8 cellular contexts compared by ENCODE assay signal in genomic region chr6:31157543-31158139, GRCh38. TPM values are rescaled to one million over a fixed set of nuclear protein-coding genes. Genes with fewer than 3 reads are reported as not detected.
DNase-seq lines count a peak whose midpoint lies in the region; ATAC-seq, FAIRE-seq and TF ChIP-seq lines count a peak whose summit lies in the region.

Gene CCHCR1, minus strand, starts transcription at chr6:31157802. Its CDS starts 202 bp downstream, at chr6:31157600.

- peak within 1 kb of the TSS; percentile 73 for H3K4me3 ChIP-seq in parathyroid adenoma (ENCODE audit: low read depth, low read length)

- H3K79me2 ChIP-seq in parathyroid adenoma = no peaks in the 10 kb centered on the region

- H2AFZ ChIP-seq in parathyroid adenoma = peak within 1 kb of the TSS; percentile 94

- H3K9ac ChIP-seq in parathyroid adenoma = peak within 1 kb of the TSS; percentile 63

- no peaks in the 10 kb centered on the region for H3K27me3 ChIP-seq in parathyroid adenoma (ENCODE audit: control insufficient read depth, insufficient read depth, low read length)

- no peaks in the 10 kb centered on the region for H3K36me3 ChIP-seq in parathyroid adenoma (ENCODE audit: control insufficient read depth, insufficient read depth, low read length)

- H3K4me3 Mint-ChIP-seq in T-cell = peak within 1 kb of the TSS; percentile 82 to 90 (median 88)

- CTCF ChIA-PET in T-cell (lab: Charles Lee) = interaction anchor here in 1 of 2 donors (0.8 to 1.9 kb wide), 3 partner anchors 39 to 1020 kb away, joined by 3 to 10 read pairs (median 6); no protein-coding TSS in a partner anchor

- peaks cover 24 to 32% (median 27%) of the 10 kb centered on the region in 3 donors for H3K4me1 Mint-ChIP-seq in T-cell

- peak within 1 kb of the TSS; percentile 37 for H3K27ac ChIP-seq in parathyroid adenoma

- POLR2A ChIA-PET in T-cell (lab: Charles Lee) = no interaction called here

- no peak for FAIRE-seq in frontal cortex (lab: Jason Lieb, UNC)

- H3K36me3 Mint-ChIP-seq in T-cell = peaks cover 22% of the 10 kb centered on the region

- H3K9me3 ChIP-seq in parathyroid adenoma (ENCODE audit: control insufficient read depth, low read length) = no peaks in the 10 kb centered on the region

- ATAC-seq in T-cell (replicated peaks in 1 of 4) = peak in 3 of 4 experiments; percentile 13 to 36 (median 29)

- DNase-seq in NCI-H2227 (lab: John Stamatoyannopoulos, UW; ENCODE audit: unreplicated experiment) (peak; percentile 33), NCI-H2227 treated with DMSO at 0.1 percent for 48 hours (lab: John Stamatoyannopoulos, UW) (no peak), T-cell (no peak), frontal cortex (ENCODE audit: low spot score in 2 of 2) (peak; percentile 41 to 50), DMS153 (lab: John Stamatoyannopoulos, UW) (no peak), HUDEP-2 (lab: John Stamatoyannopoulos, UW; ENCODE audit: unreplicated experiment in 76 of 76) (no peak)
- DNase-seq in NK-92 treated with Interleukin-12 subunit alpha and Interleukin-12 subunit beta, amount 100 ng/mL, for 24 hours (lab: John Stamatoyannopoulos, UW) = no peak

- H3K27me3 Mint-ChIP-seq in T-cell = no peaks in the 10 kb centered on the region

- no peaks in the 10 kb centered on the region for H3K9me3 Mint-ChIP-seq in T-cell

- H3K27ac Mint-ChIP-seq in T-cell = peak within 1 kb of the TSS; percentile 77 to 84

- no peak for TF ChIP-seq CTCF in parathyroid adenoma (IDR thresholded peaks at IDR 0.05)

- peaks cover 3% of the 10 kb centered on the region for H3K4me1 ChIP-seq in parathyroid adenoma

- H3K4me2 ChIP-seq in parathyroid adenoma (ENCODE audit: low read length) = peak within 1 kb of the TSS; percentile 81

RNA-seq across cellular contexts. Expression of gene CCHCR1, which starts in this region (rescaled TPM):
- total RNA-seq in T-cell (10 to 100 TPM; 20.7 to 38.6 (median 28.1) TPM), frontal cortex (5.7 TPM)

Comparison
In these comparisons a context has a peak if more than half of its experiments do, and no peak if none do; other contexts are left out.
1. DNase-seq: peak in NCI-H2227 (single experiment) and frontal cortex (2 of 2); none in NCI-H2227 treated with DMSO at 0.1 percent for 48 hours (single experiment), T-cell (0 of 34), DMS153 (single experiment), HUDEP-2 (0 of 76) and NK-92 treated with Interleukin-12 subunit alpha and Interleukin-12 subunit beta, amount 100 ng/mL, for 24 hours (single experiment).